Comparison of ENCODE assay signal across 7 cellular contexts in genomic region chr3:27847697-27848096, GRCh38.
"Had no signal": no experiment of that assay in that cellular context is flagged by ENCODE, and none has a peak within 500 bp of the region (broad histone marks: within the 10 kb centered on the region; RNA-seq: fewer than 3 reads in every experiment).

No MANE protein-coding gene starts in this region.

- DNase-seq: IMR-90, KBM-7, KG1 had no signal

- ATAC-seq: HepG2, K562 had no signal

- H3K4me3 ChIP-seq: K562 had no signal

- FAIRE-seq: HepG2, HTR-8/SVneo, K562 had no signal

- H3K27ac ChIP-seq: HL-60 had no signal
